Comparison of ENCODE assay signal across 27 cellular contexts in the genomic region with DNA sequence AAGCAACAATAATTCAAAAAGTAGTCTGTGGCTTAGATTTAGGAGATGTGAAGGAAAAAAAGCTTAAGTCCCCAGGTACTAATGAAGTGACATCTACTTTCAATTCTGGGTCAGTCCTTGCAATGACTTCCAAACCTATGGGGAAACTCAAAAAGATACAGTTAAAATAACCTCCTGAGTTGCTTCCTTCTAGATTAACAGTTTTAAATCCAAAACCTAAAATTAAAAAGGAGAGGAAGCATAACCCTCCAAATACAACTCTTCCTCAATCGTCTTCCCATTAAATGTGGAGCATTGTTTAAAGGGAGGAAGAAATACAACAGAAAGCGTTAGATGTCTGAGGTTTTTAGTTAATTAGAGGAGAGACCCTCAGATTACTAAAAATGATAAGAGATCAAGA.
"Had no signal": no experiment of that assay in that cellular context is flagged by ENCODE, and none has a peak within 500 bp of the region (broad histone marks: within the 10 kb centered on the region; RNA-seq: fewer than 3 reads in every experiment).

No MANE protein-coding gene starts in this region.

- FAIRE-seq: urothelium cell line had no signal

- H3K4me1 ChIP-seq: pancreas, psoas muscle, right lobe of liver, sigmoid colon, stomach, thyroid gland, tibial nerve, upper lobe of left lung, vagina had no signal

- H3K27me3 ChIP-seq: neutrophil, pancreas, right lobe of liver, sigmoid colon, stomach, thyroid gland, tibial nerve, upper lobe of left lung, vagina had no signal

- H3K4me3 ChIP-seq: pancreas, psoas muscle, right lobe of liver, sigmoid colon, stomach, thoracic aorta, thyroid gland, tibial nerve, upper lobe of left lung, vagina had no signal

- ATAC-seq: naive thymus-derived CD8-positive, alpha-beta T cell; natural killer cell treated with Interleukin-12 subunit alpha and Interleukin-12 subunit beta and Interleukin-15 and Interleukin-18, amount 100 ng/mL, for 72 hours; pancreas; psoas muscle; right cardiac atrium; right lobe of liver; stimulated activated effector memory CD8-positive, alpha-beta T cell treated with anti-CD3 and anti-CD28 coated beads, Interleukin-12 subunit alpha, Interleukin-12 subunit beta, amount 100 ng/mL, for 72 hours; stimulated activated naive B cell treated with anti-CD40 and anti-IgM and Interleukin-4, amounts not matched to agents 10 μg/mL and 1 μg/mL and 100 μg/mL, for 72 hours had no signal

- H3K27ac ChIP-seq: neutrophil, pancreas, psoas muscle, right lobe of liver, sigmoid colon, stomach, thoracic aorta, thyroid gland, tibial nerve, upper lobe of left lung, vagina had no signal

- H3K36me3 ChIP-seq: pancreas, thoracic aorta, thyroid gland, vagina had no signal

- DNase-seq: naive thymus-derived CD8-positive, alpha-beta T cell; nephron progenitor cell; nucleus accumbens; pancreas; posterior cingulate gyrus; psoas muscle; right cardiac atrium; right lobe of liver; sigmoid colon; small intestine; stimulated activated CD4-positive, alpha-beta T cell treated with anti-CD3 and anti-CD28 coated beads, Interleukin-15, amount 100 ng/mL, for 24 hours; stimulated activated CD4-positive, alpha-beta T cell treated with anti-CD3 and anti-CD28 coated beads, Interleukin-2, amount 100 ng/mL, for 24 hours; stimulated activated CD4-positive, alpha-beta T cell treated with anti-CD3 and anti-CD28 coated beads, Interleukin-2, amount 100 ng/mL, for 48 hours; stimulated activated CD4-positive, alpha-beta T cell treated with anti-CD3 and anti-CD28 coated beads, Interleukin-4, amount 100 ng/mL, for 24 hours; stimulated activated naive B cell treated with anti-CD40 and anti-IgM and Interleukin-4, amounts not matched to agents 10 μg/mL and 1 μg/mL and 100 μg/mL, for 72 hours; stimulated activated naive CD4-positive, alpha-beta T cell treated with Interleukin-2 at 50 U/mL for 16 hours; stomach; thyroid gland; trophoblast cell; upper lobe of left lung had no signal

- H3K9me3 ChIP-seq: neutrophil, pancreas, psoas muscle, right lobe of liver, sigmoid colon, stomach, thoracic aorta, thyroid gland, tibial nerve, upper lobe of left lung, vagina had no signal
